9 cellular contexts compared by ENCODE assay signal in genomic region chr3:190169877-190170276, GRCh38. TPM values are rescaled to one million over a fixed set of nuclear protein-coding genes. Genes with fewer than 3 reads are reported as not detected.
DNase-seq lines count a peak whose midpoint lies in the region; ATAC-seq and TF ChIP-seq lines count a peak whose summit lies in the region.
"Had no signal": no experiment of that assay in that cellular context is flagged by ENCODE, and none has a peak within 500 bp of the region (broad histone marks: within the 10 kb centered on the region; RNA-seq: fewer than 3 reads in every experiment).

No MANE protein-coding gene starts in this region.

- peaks cover 14% of the 10 kb centered on the region for H3K4me1 Mint-ChIP-seq in activated naive CD8-positive, alpha-beta T cell (ENCODE audit: low read depth)
- H3K4me1 Mint-ChIP-seq in activated naive CD8-positive, alpha-beta T cell treated with anti-CD3 and anti-CD28 coated beads for 36 hours = peaks cover 6% of the 10 kb centered on the region
- H3K4me1 Mint-ChIP-seq in stimulated activated naive CD8-positive, alpha-beta T cell treated with anti-CD3 and anti-CD28 coated beads, Interleukin-15, amount 100 ng/mL, for 72 hours = peaks cover 9% of the 10 kb centered on the region

- 26 to 46% (median 35%) methylated on average over 2 of the region's 2 CpGs for WGBS in adrenal gland, 4 donors

- ATAC-seq in HG02884 (IDR thresholded peaks at IDR 0.05; ENCODE audit: unreplicated experiment) = peak; percentile 79
- ATAC-seq in stimulated activated naive CD8-positive, alpha-beta T cell treated with anti-CD3 and anti-CD28 coated beads, Interleukin-15, amount 100 ng/mL, for 72 hours = no peak

- no peaks in the 10 kb centered on the region for H3K9me3 Mint-ChIP-seq in activated naive CD8-positive, alpha-beta T cell (ENCODE audit: low read depth)
- peaks cover 2% of the 10 kb centered on the region for H3K9me3 Mint-ChIP-seq in activated naive CD8-positive, alpha-beta T cell treated with anti-CD3 and anti-CD28 coated beads for 36 hours
- H3K9me3 Mint-ChIP-seq in stimulated activated naive CD8-positive, alpha-beta T cell treated with anti-CD3 and anti-CD28 coated beads, Interleukin-15, amount 100 ng/mL, for 72 hours = no peaks in the 10 kb centered on the region

- TF ChIP-seq POLR2A in adrenal gland (IDR thresholded peaks at IDR 0.05) = no peak

- H3K27me3 ChIP-seq in adrenal gland = no peaks in the 10 kb centered on the region

- TF ChIP-seq CTCF in adrenal gland (IDR thresholded peaks at IDR 0.05) = no peak

- peak overlapping the region; percentile 76 for H3K4me3 Mint-ChIP-seq in activated naive CD8-positive, alpha-beta T cell
- H3K4me3 Mint-ChIP-seq in activated naive CD8-positive, alpha-beta T cell treated with anti-CD3 and anti-CD28 coated beads for 36 hours = no peak overlapping the region
- peak overlapping the region in 1 of 2 donors; percentile 29 for H3K4me3 Mint-ChIP-seq in stimulated activated naive CD8-positive, alpha-beta T cell treated with anti-CD3 and anti-CD28 coated beads, Interleukin-15, amount 100 ng/mL, for 72 hours

- peaks cover 0 to 4% of the 10 kb centered on the region in 2 donors for H3K4me1 ChIP-seq in adrenal gland (replicated peaks in 1 of 2)

- peaks cover 0 to 6% (median 0%) of the 10 kb centered on the region in 3 donors for H3K9me3 ChIP-seq in adrenal gland (replicated peaks in 1 of 3)

- H3K36me3 Mint-ChIP-seq in activated naive CD8-positive, alpha-beta T cell = peaks cover 2% of the 10 kb centered on the region
- no peaks in the 10 kb centered on the region for H3K36me3 Mint-ChIP-seq in activated naive CD8-positive, alpha-beta T cell treated with anti-CD3 and anti-CD28 coated beads for 36 hours

- H3K27me3 Mint-ChIP-seq in activated naive CD8-positive, alpha-beta T cell = peaks cover 2% of the 10 kb centered on the region
- peaks cover 18% of the 10 kb centered on the region for H3K27me3 Mint-ChIP-seq in activated naive CD8-positive, alpha-beta T cell treated with anti-CD3 and anti-CD28 coated beads for 36 hours
- peaks cover 9% of the 10 kb centered on the region for H3K27me3 Mint-ChIP-seq in stimulated activated naive CD8-positive, alpha-beta T cell treated with anti-CD3 and anti-CD28 coated beads, Interleukin-15, amount 100 ng/mL, for 72 hours

- no peak for DNase-seq in activated naive CD8-positive, alpha-beta T cell treated with anti-CD3 and anti-CD28 coated beads for 36 hours
- DNase-seq in RPMI7951 (ENCODE audit: low read depth) (peak; percentile 49), NCI-H2171 treated with DMSO at 0.1 percent for 48 hours (lab: John Stamatoyannopoulos, UW) (no peak), adrenal gland (no peak), HCEC 1CT (no peak)
- no peak for DNase-seq in stimulated activated naive CD8-positive, alpha-beta T cell treated with anti-CD3 and anti-CD28 coated beads, Interleukin-15, amount 100 ng/mL, for 72 hours

- intact Hi-C loops in adrenal gland (cut with DNase I) = no loop called here

- H3K36me3 ChIP-seq in adrenal gland (replicated peaks in 1 of 2) = no peaks in the 10 kb centered on the region

- H3K27ac ChIP-seq in adrenal gland = no peak overlapping the region

- H3K4me3 ChIP-seq in adrenal gland = peak overlapping the region in 1 of 4 donors; percentile 3

- H3K27ac Mint-ChIP-seq in activated naive CD8-positive, alpha-beta T cell = no peak overlapping the region
- no peak overlapping the region for H3K27ac Mint-ChIP-seq in activated naive CD8-positive, alpha-beta T cell treated with anti-CD3 and anti-CD28 coated beads for 36 hours
- peak overlapping the region; percentile 42 to 77 for H3K27ac Mint-ChIP-seq in stimulated activated naive CD8-positive, alpha-beta T cell treated with anti-CD3 and anti-CD28 coated beads, Interleukin-15, amount 100 ng/mL, for 72 hours

RNA-seq across cellular contexts. Expression of gene P3H2, which starts 49.2 kb away (rescaled TPM):
- total RNA-seq in activated naive CD8-positive, alpha-beta T cell treated with anti-CD3 and anti-CD28 coated beads for 36 hours = not detected
- total RNA-seq in RPMI7951 (2014; rRNA removed; shearing (Covaris generic)) = 17.1 and 32.9 TPM in 2 replicates
- 100 to 1,000 TPM in 3 of 8 donors, 10 to 100 TPM in 5; 66.1 to 175 (median 90.9) TPM for total RNA-seq in adrenal gland
- 10 to 100 TPM; 22.8 to 91.3 (median 72.8) TPM for polyA plus RNA-seq in adrenal gland
- total RNA-seq: T-helper 1 cell treated with Interleukin-12 subunit alpha and Interleukin-12 subunit beta and Interleukin-4 antibody, amounts not matched to agents 30 ng/mL and 1 ng/mL, for 36 hours had no signal

Comparison
In these comparisons a context has a peak if more than half of its experiments do, and no peak if none do; other contexts are left out.
1. H3K27ac Mint-ChIP-seq: peak in stimulated activated naive CD8-positive, alpha-beta T cell treated with anti-CD3 and anti-CD28 coated beads, Interleukin-15, amount 100 ng/mL, for 72 hours (2 of 2); none in activated naive CD8-positive, alpha-beta T cell (single experiment) and activated naive CD8-positive, alpha-beta T cell treated with anti-CD3 and anti-CD28 coated beads for 36 hours (single experiment).
2. RNA of gene P3H2, which starts 49.2 kb away (total RNA-seq): 66.1 to 175 TPM in adrenal gland and 17.1 to 32.9 TPM in RPMI7951; not detected in activated naive CD8-positive, alpha-beta T cell treated with anti-CD3 and anti-CD28 coated beads for 36 hours; every median in the first group is over 10 times any median in the second.